In the genomic region with DNA sequence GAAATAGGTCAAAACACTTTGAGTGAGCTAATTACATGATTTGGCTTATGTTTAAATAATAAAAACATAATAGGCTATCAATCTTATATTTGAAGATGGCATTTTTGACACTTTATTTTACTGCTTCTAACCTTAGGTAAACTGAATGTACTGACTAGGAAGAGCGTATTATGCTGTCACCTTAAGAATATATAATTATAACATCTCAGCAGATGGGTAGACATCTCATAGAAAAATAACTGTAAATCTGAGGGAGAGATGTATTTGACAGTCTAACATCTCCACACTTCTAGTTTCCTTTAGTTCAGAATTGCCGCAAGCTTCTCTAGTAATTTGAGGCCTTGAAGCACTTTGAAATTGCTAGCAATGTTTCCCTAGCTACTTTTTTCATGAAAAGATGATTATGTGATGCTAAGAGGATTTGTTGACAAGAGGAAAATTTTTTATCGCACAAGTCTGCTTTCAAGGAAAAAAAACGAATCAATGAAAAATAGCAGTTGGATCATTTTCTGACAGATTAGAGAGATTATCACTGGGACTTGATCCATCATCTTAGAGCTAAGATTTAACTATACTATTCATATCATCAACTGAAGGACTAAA, we compare ENCODE assay signal across 21 cellular contexts.
"Had no signal": no experiment of that assay in that cellular context is flagged by ENCODE, and none has a peak within 500 bp of the region (broad histone marks: within the 10 kb centered on the region; RNA-seq: fewer than 3 reads in every experiment).

No MANE protein-coding gene starts in this region.

- H3K36me3 ChIP-seq: esophagus muscularis mucosa, gastroesophageal sphincter, heart left ventricle, left lung, lower lobe of right lung had no signal

- H3K9me3 ChIP-seq: esophagus muscularis mucosa, gastroesophageal sphincter, heart left ventricle, left lung, lower lobe of right lung, mucosa of descending colon had no signal

- DNase-seq: dermis blood vessel endothelial cell; dorsolateral prefrontal cortex; effector CD4-positive, alpha-beta T cell; effector memory CD4-positive, alpha-beta T cell; heart left ventricle; hypothalamus; immature natural killer cell; islet precursor cell; kidney; left cardiac atrium; left lung; left ventricle myocardium superior; lower lobe of right lung; mesenchymal stem cell; mucosa of descending colon; naive B cell had no signal

- H3K27me3 ChIP-seq: dorsolateral prefrontal cortex, esophagus muscularis mucosa, foreskin keratinocyte, gastroesophageal sphincter, heart left ventricle, hepatocyte, left lung had no signal

- H3K4me1 ChIP-seq: foreskin keratinocyte, left lung had no signal

- H2AFZ ChIP-seq: hepatocyte had no signal

- H3K27ac ChIP-seq: coronary artery, dorsolateral prefrontal cortex, esophagus muscularis mucosa, foreskin keratinocyte, gastroesophageal sphincter, heart left ventricle, hepatocyte, left lung, lower lobe of right lung had no signal

- H3K79me2 ChIP-seq: hepatocyte had no signal

- ATAC-seq: gastroesophageal sphincter, heart left ventricle, left cardiac atrium, left lung, left ventricle myocardium superior, lower lobe of right lung, mucosa of descending colon had no signal

- H3K4me3 ChIP-seq: coronary artery, dorsolateral prefrontal cortex, esophagus muscularis mucosa, gastroesophageal sphincter, heart left ventricle, hepatocyte, left lung, lower lobe of right lung, mucosa of descending colon had no signal

- H3K4me2 ChIP-seq: hepatocyte had no signal
